23 cellular contexts compared by ENCODE assay signal in genomic region chr9:108423493-108423892, GRCh38.
"Had no signal": no experiment of that assay in that cellular context is flagged by ENCODE, and none has a peak within 500 bp of the region (broad histone marks: within the 10 kb centered on the region; RNA-seq: fewer than 3 reads in every experiment).

No MANE protein-coding gene starts in this region.

- H3K27ac ChIP-seq: gastroesophageal sphincter, left ventricle myocardium inferior, lower lobe of right lung, pancreas, tibial artery, upper lobe of left lung, uterus had no signal

- H3K4me3 ChIP-seq: gastroesophageal sphincter, left ventricle myocardium inferior, lower lobe of right lung, mucosa of descending colon, pancreas, tibial artery, upper lobe of left lung, uterus had no signal

- H3K9me3 ChIP-seq: lower lobe of right lung, mucosa of descending colon, pancreas, tibial artery, upper lobe of left lung, uterus had no signal

- H3K36me3 Mint-ChIP-seq: immature natural killer cell; natural killer cell; stimulated activated effector memory CD8-positive, alpha-beta T cell treated with anti-CD3 and anti-CD28 coated beads, Interleukin-12 subunit alpha, Interleukin-12 subunit beta, amount 100 ng/mL, for 72 hours had no signal

- ATAC-seq: esophagus mucosa; gastroesophageal sphincter; left cardiac atrium; lower lobe of right lung; mucosa of descending colon; natural killer cell; pancreas; right cardiac atrium; stimulated activated effector memory CD8-positive, alpha-beta T cell treated with anti-CD3 and anti-CD28 coated beads, Interleukin-12 subunit alpha, Interleukin-12 subunit beta, amount 100 ng/mL, for 72 hours; stimulated activated naive CD8-positive, alpha-beta T cell treated with anti-CD3 and anti-CD28 coated beads, Interleukin-15, Interleukin-2, amounts not matched to agents 100 U/mL and 50 U/mL, for 24 hours had no signal

- H3K4me3 Mint-ChIP-seq: immature natural killer cell; natural killer cell; neural crest cell; stimulated activated effector memory CD8-positive, alpha-beta T cell treated with anti-CD3 and anti-CD28 coated beads, Interleukin-12 subunit alpha, Interleukin-12 subunit beta, amount 100 ng/mL, for 72 hours had no signal

- H3K4me1 Mint-ChIP-seq: immature natural killer cell; natural killer cell; neural crest cell; stimulated activated effector memory CD8-positive, alpha-beta T cell treated with anti-CD3 and anti-CD28 coated beads, Interleukin-12 subunit alpha, Interleukin-12 subunit beta, amount 100 ng/mL, for 72 hours had no signal

- H3K36me3 ChIP-seq: gastroesophageal sphincter, left ventricle myocardium inferior, lower lobe of right lung, pancreas, tibial artery, upper lobe of left lung, uterus had no signal

- H3K4me1 ChIP-seq: gastroesophageal sphincter, left ventricle myocardium inferior, lower lobe of right lung, pancreas, tibial artery, upper lobe of left lung, uterus had no signal

- H3K27ac Mint-ChIP-seq: immature natural killer cell; natural killer cell; progenitor cell of endocrine pancreas; stimulated activated effector memory CD8-positive, alpha-beta T cell treated with anti-CD3 and anti-CD28 coated beads, Interleukin-12 subunit alpha, Interleukin-12 subunit beta, amount 100 ng/mL, for 72 hours had no signal

- H3K27me3 ChIP-seq: gastroesophageal sphincter, pancreas, tibial artery, upper lobe of left lung, uterus had no signal

- DNase-seq: effector memory CD4-positive, alpha-beta T cell; glutamatergic neuron; immature natural killer cell; kidney; left cardiac atrium; left ventricle myocardium inferior; lower lobe of right lung; mucosa of descending colon; natural killer cell; nucleus accumbens; pancreas; right cardiac atrium; stimulated activated CD4-positive, alpha-beta T cell treated with anti-CD3 and anti-CD28 coated beads, Interleukin-4, amount 100 ng/mL, for 1 hour; stimulated activated CD8-positive, alpha-beta memory T cell treated with anti-CD3 and anti-CD28 coated beads, Interleukin-4, amount 100 ng/mL, for 48 hours; stimulated activated naive CD8-positive, alpha-beta T cell treated with anti-CD3 and anti-CD28 coated beads, Interleukin-15, Interleukin-2, amounts not matched to agents 100 U/mL and 50 U/mL, for 24 hours; tibial artery; uterus had no signal
